ENCODE assay signal across 16 cellular contexts in genomic region chr21:34008618-34009017, GRCh38.
DNase-seq lines count a peak whose midpoint lies in the region; ATAC-seq and TF ChIP-seq lines count a peak whose summit lies in the region.
"Had no signal": no experiment of that assay in that cellular context is flagged by ENCODE, and none has a peak within 500 bp of the region (broad histone marks: within the 10 kb centered on the region; RNA-seq: fewer than 3 reads in every experiment).

No MANE protein-coding gene starts in this region.

- peak; percentile 33 for ATAC-seq in activated CD8-positive, alpha-beta memory T cell treated with anti-CD3 and anti-CD28 coated beads, Interleukin-2, amount 10 ng/mL, durations not matched to agents 7 days and 5 days
- ATAC-seq: mucosa of descending colon; stimulated activated memory B cell treated with anti-CD40 and anti-IgM and Interleukin-4, amounts not matched to agents 10 μg/mL and 1 μg/mL and 100 μg/mL, for 72 hours had no signal

- no peak for TF ChIP-seq CTCF in fibroblast of villous mesenchyme (IDR thresholded peaks at IDR 0.05; ENCODE audit: insufficient read depth, low read depth, low read length)

- no peaks in the 10 kb centered on the region for H3K27me3 Mint-ChIP-seq in activated CD8-positive, alpha-beta memory T cell treated with anti-CD3 and anti-CD28 coated beads, Interleukin-2, amount 10 ng/mL, durations not matched to agents 7 days and 5 days
- no peaks in the 10 kb centered on the region for H3K27me3 Mint-ChIP-seq in activated CD4-positive, alpha-beta memory T cell treated with anti-CD3 and anti-CD28 coated beads for 36 hours
- H3K27me3 Mint-ChIP-seq: stimulated activated memory B cell treated with anti-CD40 and anti-IgM and Interleukin-4, amounts not matched to agents 10 μg/mL and 1 μg/mL and 100 μg/mL, for 72 hours had no signal

- DNase-seq in activated CD8-positive, alpha-beta memory T cell treated with anti-CD3 and anti-CD28 coated beads, Interleukin-2, amount 10 ng/mL, durations not matched to agents 7 days and 5 days, result no peak
- DNase-seq in activated CD8-positive, alpha-beta memory T cell treated with anti-CD3 and anti-CD28 coated beads for 24 hours, result no peak
- peak; percentile 90 for DNase-seq in activated CD4-positive, alpha-beta memory T cell treated with anti-CD3 and anti-CD28 coated beads for 36 hours
- DNase-seq in fibroblast of villous mesenchyme (ENCODE audit: low read depth), result peak; percentile 44
- peak; percentile 21 for DNase-seq in stimulated activated CD8-positive, alpha-beta memory T cell treated with anti-CD3 and anti-CD28 coated beads, Interleukin-7, amount 100 ng/mL, for 24 hours (ENCODE audit: low read depth)
- DNase-seq in NCI-H2029 (lab: John Stamatoyannopoulos, UW), result no peak
- DNase-seq in hepatic stellate cell (ENCODE audit: low spot score), result no peak
- DNase-seq in NCI-H1417 treated with DMSO at 0.1 percent for 48 hours (lab: John Stamatoyannopoulos, UW), result no peak
- DNase-seq: ACHN, amniotic stem cell, head of caudate nucleus, mucosa of descending colon, NCI-H1930, small intestine, SW 1271 had no signal

- peaks cover 15% of the 10 kb centered on the region for H3K4me1 Mint-ChIP-seq in activated CD8-positive, alpha-beta memory T cell treated with anti-CD3 and anti-CD28 coated beads, Interleukin-2, amount 10 ng/mL, durations not matched to agents 7 days and 5 days
- H3K4me1 Mint-ChIP-seq in activated CD4-positive, alpha-beta memory T cell treated with anti-CD3 and anti-CD28 coated beads for 36 hours (ENCODE audit: low read depth), result peaks cover 19% of the 10 kb centered on the region
- H3K4me1 Mint-ChIP-seq: stimulated activated memory B cell treated with anti-CD40 and anti-IgM and Interleukin-4, amounts not matched to agents 10 μg/mL and 1 μg/mL and 100 μg/mL, for 72 hours had no signal

- intact Hi-C loops in activated CD4-positive, alpha-beta memory T cell treated with anti-CD3 and anti-CD28 coated beads for 36 hours (cut with micrococcal nuclease), result loop anchor here (1.0 kb wide), 3 partner anchors 15 to 60 kb away; no protein-coding TSS in a partner anchor

- H3K36me3 Mint-ChIP-seq in activated CD8-positive, alpha-beta memory T cell treated with anti-CD3 and anti-CD28 coated beads, Interleukin-2, amount 10 ng/mL, durations not matched to agents 7 days and 5 days, result peaks cover 30% of the 10 kb centered on the region
- H3K36me3 Mint-ChIP-seq in activated CD4-positive, alpha-beta memory T cell treated with anti-CD3 and anti-CD28 coated beads for 36 hours, result peaks cover 11% of the 10 kb centered on the region

- POLR2A ChIA-PET in activated CD4-positive, alpha-beta memory T cell treated with anti-CD3 and anti-CD28 coated beads for 36 hours (lab: Charles Lee), result interaction anchor here (0.8 to 1.7 kb wide), 7 partner anchors 10 to 77 kb away, joined by 4 to 26 read pairs (median 4); partner anchors contain the start of genes MRPS6 and SLC5A3

- no peak overlapping the region for H3K4me3 Mint-ChIP-seq in activated CD8-positive, alpha-beta memory T cell treated with anti-CD3 and anti-CD28 coated beads, Interleukin-2, amount 10 ng/mL, durations not matched to agents 7 days and 5 days
- H3K4me3 Mint-ChIP-seq in activated CD4-positive, alpha-beta memory T cell treated with anti-CD3 and anti-CD28 coated beads for 36 hours, result no peak overlapping the region
- H3K4me3 Mint-ChIP-seq: stimulated activated memory B cell treated with anti-CD40 and anti-IgM and Interleukin-4, amounts not matched to agents 10 μg/mL and 1 μg/mL and 100 μg/mL, for 72 hours had no signal

- H3K9me3 Mint-ChIP-seq in activated CD8-positive, alpha-beta memory T cell treated with anti-CD3 and anti-CD28 coated beads, Interleukin-2, amount 10 ng/mL, durations not matched to agents 7 days and 5 days (ENCODE audit: low read depth), result peaks cover 22% of the 10 kb centered on the region
- H3K9me3 Mint-ChIP-seq in activated CD4-positive, alpha-beta memory T cell treated with anti-CD3 and anti-CD28 coated beads for 36 hours, result peaks cover 26% of the 10 kb centered on the region

- no peak overlapping the region for H3K27ac Mint-ChIP-seq in activated CD8-positive, alpha-beta memory T cell treated with anti-CD3 and anti-CD28 coated beads, Interleukin-2, amount 10 ng/mL, durations not matched to agents 7 days and 5 days
- H3K27ac Mint-ChIP-seq in activated CD4-positive, alpha-beta memory T cell treated with anti-CD3 and anti-CD28 coated beads for 36 hours, result peak overlapping the region; percentile 42
- H3K27ac Mint-ChIP-seq: stimulated activated memory B cell treated with anti-CD40 and anti-IgM and Interleukin-4, amounts not matched to agents 10 μg/mL and 1 μg/mL and 100 μg/mL, for 72 hours had no signal

- no peak overlapping the region for H3K4me3 ChIP-seq in fibroblast of villous mesenchyme (ENCODE audit: low read depth, low read length)
- H3K4me3 ChIP-seq: mucosa of descending colon had no signal

- CTCF ChIA-PET in activated CD8-positive, alpha-beta memory T cell treated with anti-CD3 and anti-CD28 coated beads, Interleukin-2, amount 10 ng/mL, durations not matched to agents 7 days and 5 days (lab: Charles Lee), result interaction anchor here (1.6 kb wide), 1 partner anchor 85 kb away, joined by 5 read pairs; no protein-coding TSS in a partner anchor
- CTCF ChIA-PET in activated CD4-positive, alpha-beta memory T cell treated with anti-CD3 and anti-CD28 coated beads for 36 hours (lab: Charles Lee), result interaction anchor here (0.7 to 1.6 kb wide), 7 partner anchors 18 to 339 kb away, joined by 3 to 6 read pairs (median 3); partner anchors contain the start of genes MRPS6 and SLC5A3

Comparison
In these comparisons a context has a peak if more than half of its experiments do, and no peak if none do; other contexts are left out.
1. DNase-seq: peak in activated CD4-positive, alpha-beta memory T cell treated with anti-CD3 and anti-CD28 coated beads for 36 hours (single experiment), fibroblast of villous mesenchyme (single experiment) and stimulated activated CD8-positive, alpha-beta memory T cell treated with anti-CD3 and anti-CD28 coated beads, Interleukin-7, amount 100 ng/mL, for 24 hours (single experiment); none in activated CD8-positive, alpha-beta memory T cell treated with anti-CD3 and anti-CD28 coated beads, Interleukin-2, amount 10 ng/mL, durations not matched to agents 7 days and 5 days (single experiment), activated CD8-positive, alpha-beta memory T cell treated with anti-CD3 and anti-CD28 coated beads for 24 hours (single experiment), NCI-H2029 (single experiment), hepatic stellate cell (single experiment) and NCI-H1417 treated with DMSO at 0.1 percent for 48 hours (single experiment).